Comparison of ENCODE assay signal across 11 cellular contexts in genomic region chr16:3086596-3087242, GRCh38. TPM values are rescaled to one million over a fixed set of nuclear protein-coding genes. Genes with fewer than 3 reads are reported as not detected.
DNase-seq lines count a peak whose midpoint lies in the region; ATAC-seq and TF ChIP-seq lines count a peak whose summit lies in the region.
"Had no signal": no experiment of that assay in that cellular context is flagged by ENCODE, and none has a peak within 500 bp of the region (broad histone marks: within the 10 kb centered on the region; RNA-seq: fewer than 3 reads in every experiment).

No MANE protein-coding gene starts in this region.

- DNase-seq in SKM-1 treated with dmso at 0.1 percent for 144 hours (lab: John Stamatoyannopoulos, UW; ENCODE audit: unreplicated experiment) (peak; percentile 24), SKM-1 (lab: John Stamatoyannopoulos, UW; ENCODE audit: unreplicated experiment) (no peak), left colon (no peak), COLO668 (lab: John Stamatoyannopoulos, UW; ENCODE audit: unreplicated experiment) (no peak), WERI-Rb-1 (no peak)
- no peak for DNase-seq in activated CD8-positive, alpha-beta T cell treated with anti-CD3 and anti-CD28 coated beads for 36 hours
- no peak for DNase-seq in stimulated activated naive CD8-positive, alpha-beta T cell treated with anti-CD3 and anti-CD28 coated beads, Interleukin-15, amount 100 ng/mL, for 72 hours
- DNase-seq: amygdala, NCI-H2081 treated with DMSO at 0.1 percent for 48 hours had no signal

- H3K36me3 Mint-ChIP-seq in activated CD8-positive, alpha-beta T cell treated with anti-CD3 and anti-CD28 coated beads for 36 hours (ENCODE audit: low read depth) = no peaks in the 10 kb centered on the region

- no peak overlapping the region for H3K27ac Mint-ChIP-seq in activated CD8-positive, alpha-beta T cell treated with anti-CD3 and anti-CD28 coated beads for 36 hours
- H3K27ac Mint-ChIP-seq in stimulated activated naive CD8-positive, alpha-beta T cell treated with anti-CD3 and anti-CD28 coated beads, Interleukin-15, amount 100 ng/mL, for 72 hours = peak overlapping the region; percentile 42 to 72

- intact Hi-C loops in activated CD8-positive, alpha-beta T cell treated with anti-CD3 and anti-CD28 coated beads for 36 hours (cut with micrococcal nuclease) = no loop called here
- intact Hi-C loops in left colon (cut with DNase I, micrococcal nuclease) = no loop called here

- POLR2A ChIA-PET in activated CD8-positive, alpha-beta T cell treated with anti-CD3 and anti-CD28 coated beads for 36 hours (lab: Charles Lee) = interaction anchor here (1.3 to 2.9 kb wide), 3 partner anchors 9 to 18 kb away, joined by 3 to 13 read pairs (median 12); no protein-coding TSS in a partner anchor

- peak; percentile 34 for ATAC-seq in activated CD8-positive, alpha-beta T cell treated with anti-CD3 and anti-CD28 coated beads for 36 hours
- ATAC-seq in left colon (peak; percentile 58), HG03095 (IDR thresholded peaks at IDR 0.05; ENCODE audit: unreplicated experiment) (no peak)
- peak; percentile 47 for ATAC-seq in stimulated activated naive CD8-positive, alpha-beta T cell treated with anti-CD3 and anti-CD28 coated beads, Interleukin-15, amount 100 ng/mL, for 72 hours

- no peaks in the 10 kb centered on the region for H3K27me3 Mint-ChIP-seq in activated CD8-positive, alpha-beta T cell treated with anti-CD3 and anti-CD28 coated beads for 36 hours
- H3K27me3 Mint-ChIP-seq in stimulated activated naive CD8-positive, alpha-beta T cell treated with anti-CD3 and anti-CD28 coated beads, Interleukin-15, amount 100 ng/mL, for 72 hours = no peaks in the 10 kb centered on the region

- TF ChIP-seq CTCF in activated CD8-positive, alpha-beta T cell treated with anti-CD3 and anti-CD28 coated beads for 36 hours (IDR thresholded peaks at IDR 0.05) = no peak
- no peak for TF ChIP-seq CTCF in WERI-Rb-1 (IDR thresholded peaks at IDR 0.05; ENCODE audit: low read depth, low read length)

- H3K27me3 ChIP-seq in WERI-Rb-1 (ENCODE audit: insufficient read depth, low read depth, severe bottlenecking) = no peaks in the 10 kb centered on the region

- no peaks in the 10 kb centered on the region for H3K9me3 Mint-ChIP-seq in activated CD8-positive, alpha-beta T cell treated with anti-CD3 and anti-CD28 coated beads for 36 hours
- no peaks in the 10 kb centered on the region for H3K9me3 Mint-ChIP-seq in stimulated activated naive CD8-positive, alpha-beta T cell treated with anti-CD3 and anti-CD28 coated beads, Interleukin-15, amount 100 ng/mL, for 72 hours

- H3K4me3 Mint-ChIP-seq in activated CD8-positive, alpha-beta T cell treated with anti-CD3 and anti-CD28 coated beads for 36 hours = no peak overlapping the region
- H3K4me3 Mint-ChIP-seq in stimulated activated naive CD8-positive, alpha-beta T cell treated with anti-CD3 and anti-CD28 coated beads, Interleukin-15, amount 100 ng/mL, for 72 hours = peak overlapping the region; percentile 35 to 59

- no peak overlapping the region for H3K4me3 ChIP-seq in WERI-Rb-1 (ENCODE audit: low read depth, low read length)

- H3K4me1 Mint-ChIP-seq in activated CD8-positive, alpha-beta T cell treated with anti-CD3 and anti-CD28 coated beads for 36 hours (ENCODE audit: low read depth) = peaks cover 29% of the 10 kb centered on the region
- peaks cover 51% of the 10 kb centered on the region for H3K4me1 Mint-ChIP-seq in stimulated activated naive CD8-positive, alpha-beta T cell treated with anti-CD3 and anti-CD28 coated beads, Interleukin-15, amount 100 ng/mL, for 72 hours

- no peaks in the 10 kb centered on the region for H3K9me3 ChIP-seq in WERI-Rb-1 (ENCODE audit: severe bottlenecking)

- no peak overlapping the region for H3K27ac ChIP-seq in WERI-Rb-1
- H3K27ac ChIP-seq: 22Rv1 had no signal

- CTCF ChIA-PET in activated CD8-positive, alpha-beta T cell treated with anti-CD3 and anti-CD28 coated beads for 36 hours (lab: Charles Lee) = interaction anchor here (1.3 to 1.7 kb wide), 3 partner anchors 9 to 43 kb away, joined by 5 to 9 read pairs (median 5); no protein-coding TSS in a partner anchor

- no peaks in the 10 kb centered on the region for H3K36me3 ChIP-seq in WERI-Rb-1

RNA-seq across cellular contexts. Expression of gene ZSCAN10, which starts 12.4 kb away (rescaled TPM):
- under 1 TPM; 0.09 to 0.25 TPM for total RNA-seq in activated CD8-positive, alpha-beta T cell treated with anti-CD3 and anti-CD28 coated beads for 36 hours
- total RNA-seq in left colon = not detected

RNA-seq across cellular contexts. Expression of gene IL32, which starts 21.3 kb away (rescaled TPM):
- total RNA-seq in activated CD8-positive, alpha-beta T cell treated with anti-CD3 and anti-CD28 coated beads for 36 hours = 100 to 1,000 TPM; 971 to 974 TPM
- total RNA-seq in left colon = 100 to 1,000 TPM; 265 to 865 TPM

RNA-seq across cellular contexts. Expression of gene ZNF205, which starts 25.7 kb away (rescaled TPM):
- not detected for total RNA-seq in activated CD8-positive, alpha-beta T cell treated with anti-CD3 and anti-CD28 coated beads for 36 hours
- 1 to 10 TPM; 8.2 to 9.6 TPM for total RNA-seq in left colon

RNA-seq across cellular contexts. Expression of gene MMP25, which starts 40.4 kb away (rescaled TPM):
- 1 to 10 TPM; 1.1 to 1.5 TPM for total RNA-seq in activated CD8-positive, alpha-beta T cell treated with anti-CD3 and anti-CD28 coated beads for 36 hours
- 1 to 10 TPM in 1 of 2 donors, under 1 TPM in 1; 0.70 to 1.1 TPM for total RNA-seq in left colon

RNA-seq across cellular contexts. Expression of gene ZNF213, which starts 48.1 kb away (rescaled TPM):
- 1 to 10 TPM; 6.1 to 7.5 TPM for total RNA-seq in activated CD8-positive, alpha-beta T cell treated with anti-CD3 and anti-CD28 coated beads for 36 hours
- total RNA-seq in left colon = 10 to 100 TPM; 12.3 to 13.8 TPM

Comparison
In these comparisons a context has a peak if more than half of its experiments do, and no peak if none do; other contexts are left out.
1. RNA of gene ZNF205, which starts 25.7 kb away (total RNA-seq): 8.2 to 9.6 TPM in left colon; not detected in activated CD8-positive, alpha-beta T cell treated with anti-CD3 and anti-CD28 coated beads for 36 hours; every median in the first group is over 4 times any median in the second.